ENCODE assay signal across 21 cellular contexts in genomic region chr9:24413651-24414050, GRCh38.
"Had no signal": no experiment of that assay in that cellular context is flagged by ENCODE, and none has a peak within 500 bp of the region (broad histone marks: within the 10 kb centered on the region; RNA-seq: fewer than 3 reads in every experiment).

No MANE protein-coding gene starts in this region.

- H3K36me3 ChIP-seq: adrenal gland, esophagus muscularis mucosa, gastroesophageal sphincter, left ventricle myocardium inferior, upper lobe of right lung, WERI-Rb-1 had no signal

- H3K27me3 ChIP-seq: adrenal gland, esophagus muscularis mucosa, gastroesophageal sphincter, testis, upper lobe of right lung had no signal

- H3K27ac ChIP-seq: adrenal gland, esophagus muscularis mucosa, gastroesophageal sphincter, left ventricle myocardium inferior, psoas muscle, testis, upper lobe of right lung, WERI-Rb-1 had no signal

- H3K36me3 Mint-ChIP-seq: brain had no signal

- DNase-seq: activated CD4-positive, alpha-beta T cell treated with anti-CD3 and anti-CD28 coated beads for 48 hours; activated CD8-positive, alpha-beta memory T cell treated with anti-CD3 and anti-CD28 coated beads, Interleukin-2, amount 50 U/mL, for 48 hours; activated CD8-positive, alpha-beta T cell treated with anti-CD3 and anti-CD28 coated beads, Interleukin-2, amount 10 ng/mL, durations not matched to agents 7 days and 5 days; activated naive CD4-positive, alpha-beta T cell; adrenal gland; left ventricle myocardium inferior; mesendoderm; occipital lobe; psoas muscle; stimulated activated CD4-positive, alpha-beta T cell treated with anti-CD3 and anti-CD28 coated beads, Interleukin-15, amount 100 ng/mL, for 24 hours; stimulated activated CD4-positive, alpha-beta T cell treated with anti-CD3 and anti-CD28 coated beads, Interleukin-4, amount 100 ng/mL, for 4 hours; stimulated activated naive CD8-positive, alpha-beta T cell treated with anti-CD3 and anti-CD28 coated beads, Interleukin-15, amount 100 ng/mL, for 72 hours; T-helper 1 cell; testis; upper lobe of right lung; WERI-Rb-1 had no signal

- H3K4me3 ChIP-seq: adrenal gland, esophagus muscularis mucosa, gastroesophageal sphincter, left ventricle myocardium inferior, psoas muscle, testis, upper lobe of right lung had no signal

- H3K4me1 Mint-ChIP-seq: brain; stimulated activated naive CD8-positive, alpha-beta T cell treated with anti-CD3 and anti-CD28 coated beads, Interleukin-15, amount 100 ng/mL, for 72 hours had no signal

- H3K27ac Mint-ChIP-seq: activated CD8-positive, alpha-beta T cell treated with anti-CD3 and anti-CD28 coated beads, Interleukin-2, amount 10 ng/mL, durations not matched to agents 7 days and 5 days; activated T-helper 1 cell treated with anti-CD3 and anti-CD28 coated beads, Interleukin-12 subunit alpha, Interleukin-12 subunit beta, Interleukin-2, Interleukin-4 antibody, amounts not matched to agents 30 ng/mL and 10 ng/mL and 1 ng/mL, durations not matched to agents 14 hours and 24 hours and 36 hours; brain; nephron; stimulated activated naive CD8-positive, alpha-beta T cell treated with anti-CD3 and anti-CD28 coated beads, Interleukin-15, amount 100 ng/mL, for 72 hours had no signal

- H3K27me3 Mint-ChIP-seq: brain; stimulated activated naive CD8-positive, alpha-beta T cell treated with anti-CD3 and anti-CD28 coated beads, Interleukin-15, amount 100 ng/mL, for 72 hours had no signal

- H3K4me3 Mint-ChIP-seq: activated CD8-positive, alpha-beta T cell treated with anti-CD3 and anti-CD28 coated beads, Interleukin-2, amount 10 ng/mL, durations not matched to agents 7 days and 5 days; activated T-helper 1 cell treated with anti-CD3 and anti-CD28 coated beads, Interleukin-12 subunit alpha, Interleukin-12 subunit beta, Interleukin-2, Interleukin-4 antibody, amounts not matched to agents 30 ng/mL and 10 ng/mL and 1 ng/mL, durations not matched to agents 14 hours and 24 hours and 36 hours; brain; nephron; stimulated activated naive CD8-positive, alpha-beta T cell treated with anti-CD3 and anti-CD28 coated beads, Interleukin-15, amount 100 ng/mL, for 72 hours had no signal

- ATAC-seq: activated CD8-positive, alpha-beta T cell treated with anti-CD3 and anti-CD28 coated beads, Interleukin-2, amount 10 ng/mL, durations not matched to agents 7 days and 5 days; gastroesophageal sphincter; psoas muscle; stimulated activated naive CD8-positive, alpha-beta T cell treated with anti-CD3 and anti-CD28 coated beads, Interleukin-15, amount 100 ng/mL, for 72 hours; upper lobe of right lung had no signal
